In genomic region chr12:117343296-117343695, GRCh38 we compare ENCODE assay signal across 20 cellular contexts. TPM values are rescaled to one million over a fixed set of nuclear protein-coding genes. Genes with fewer than 3 reads are reported as not detected.
"Had no signal": no experiment of that assay in that cellular context is flagged by ENCODE, and none has a peak within 500 bp of the region (broad histone marks: within the 10 kb centered on the region; RNA-seq: fewer than 3 reads in every experiment).

No MANE protein-coding gene starts in this region.

- DNase-seq: dorsolateral prefrontal cortex; effector CD8-positive, alpha-beta T cell; heart left ventricle; hippocampal formation; naive thymus-derived CD4-positive, alpha-beta T cell; nephron progenitor cell; psoas muscle; spleen; stimulated activated CD4-positive, alpha-beta T cell treated with anti-CD3 and anti-CD28 coated beads, Interleukin-15, amount 100 ng/mL, for 24 hours; stimulated activated CD4-positive, alpha-beta T cell treated with anti-CD3 and anti-CD28 coated beads, Interleukin-1b, Interleukin-23, amount 100 ng/mL, for 48 hours; stimulated activated CD4-positive, alpha-beta T cell treated with anti-CD3 and anti-CD28 coated beads, Interleukin-4, amount 100 ng/mL, for 24 hours; stimulated activated naive CD8-positive, alpha-beta T cell treated with anti-CD3 and anti-CD28 coated beads, Interleukin-15, amount 100 ng/mL, for 72 hours; testis; upper lobe of right lung had no signal

- H3K4me1 ChIP-seq: heart left ventricle, parathyroid adenoma, spleen, testis, tibial nerve, upper lobe of right lung, vagina had no signal

- H3K4me3 Mint-ChIP-seq: naive thymus-derived CD4-positive, alpha-beta T cell; nephron progenitor cell; stimulated activated memory B cell treated with anti-CD40 and anti-IgM and Interleukin-4, amounts not matched to agents 10 μg/mL and 1 μg/mL and 100 μg/mL, for 72 hours; stimulated activated naive CD8-positive, alpha-beta T cell treated with anti-CD3 and anti-CD28 coated beads, Interleukin-15, amount 100 ng/mL, for 72 hours had no signal

- H3K9me3 Mint-ChIP-seq: nephron progenitor cell had no signal

- H3K4me3 ChIP-seq: dorsolateral prefrontal cortex, heart left ventricle, psoas muscle, spleen, testis, tibial nerve, upper lobe of right lung, vagina had no signal

- H3K36me3 Mint-ChIP-seq: stimulated activated memory B cell treated with anti-CD40 and anti-IgM and Interleukin-4, amounts not matched to agents 10 μg/mL and 1 μg/mL and 100 μg/mL, for 72 hours had no signal

- H3K9ac ChIP-seq: parathyroid adenoma had no signal

- H3K27ac ChIP-seq: dorsolateral prefrontal cortex, heart left ventricle, parathyroid adenoma, spleen, testis, tibial nerve, upper lobe of right lung, vagina had no signal

- H3K9me3 ChIP-seq: psoas muscle, testis, upper lobe of right lung, vagina had no signal

- H3K4me1 Mint-ChIP-seq: stimulated activated memory B cell treated with anti-CD40 and anti-IgM and Interleukin-4, amounts not matched to agents 10 μg/mL and 1 μg/mL and 100 μg/mL, for 72 hours; stimulated activated naive CD8-positive, alpha-beta T cell treated with anti-CD3 and anti-CD28 coated beads, Interleukin-15, amount 100 ng/mL, for 72 hours had no signal

- H3K27me3 ChIP-seq: testis, tibial nerve, vagina had no signal

- H3K27ac Mint-ChIP-seq: naive thymus-derived CD4-positive, alpha-beta T cell; nephron progenitor cell; stimulated activated memory B cell treated with anti-CD40 and anti-IgM and Interleukin-4, amounts not matched to agents 10 μg/mL and 1 μg/mL and 100 μg/mL, for 72 hours; stimulated activated naive CD8-positive, alpha-beta T cell treated with anti-CD3 and anti-CD28 coated beads, Interleukin-15, amount 100 ng/mL, for 72 hours had no signal

- H3K36me3 ChIP-seq: heart left ventricle, spleen, tibial nerve, upper lobe of right lung, vagina had no signal

RNA-seq across cellular contexts. Expression of gene NOS1, which starts 18.1 kb away (rescaled TPM):
- polyA plus RNA-seq: fibroblast of lung; mammary epithelial cell; naive thymus-derived CD4-positive, alpha-beta T cell had no signal
